ENCODE assay signal across 8 cellular contexts in genomic region chr1:36224537-36225297, GRCh38. TPM values are rescaled to one million over a fixed set of nuclear protein-coding genes. Genes with fewer than 3 reads are reported as not detected.
DNase-seq lines count a peak whose midpoint lies in the region; ATAC-seq, FAIRE-seq and TF ChIP-seq lines count a peak whose summit lies in the region.

No MANE protein-coding gene starts in this region.

- no peaks in the 10 kb centered on the region for H3K27me3 ChIP-seq in pancreas

- H3K9me3 Mint-ChIP-seq in activated T-helper 2 cell treated with anti-CD3 and anti-CD28 coated beads, Interferon-gamma antibody, Interleukin-2, Interleukin-4, amounts not matched to agents 10 μg/mL and 5 μg/mL and 100 μg/mL, durations not matched to agents 14 hours and 24 hours and 36 hours = no peaks in the 10 kb centered on the region

- no peaks in the 10 kb centered on the region for H3K27me3 Mint-ChIP-seq in activated T-helper 2 cell treated with anti-CD3 and anti-CD28 coated beads, Interferon-gamma antibody, Interleukin-2, Interleukin-4, amounts not matched to agents 10 μg/mL and 5 μg/mL and 100 μg/mL, durations not matched to agents 14 hours and 24 hours and 36 hours (ENCODE audit: low read depth)

- H3K36me3 ChIP-seq in pancreas = peaks cover 0 to under 1% (median 0%) of the 10 kb centered on the region in 3 donors

- intact Hi-C loops in activated T-helper 2 cell treated with anti-CD3 and anti-CD28 coated beads, Interferon-gamma antibody, Interleukin-2, Interleukin-4, amounts not matched to agents 10 μg/mL and 5 μg/mL and 100 μg/mL, durations not matched to agents 14 hours and 24 hours and 36 hours (cut with micrococcal nuclease) = loop anchor here (1.0 to 5.0 kb wide), 7 partner anchors 37 to 292 kb away; partner anchors contain the start of genes AGO3, SH3D21 and TRAPPC3
- intact Hi-C loops in pancreas (cut with DNase I) = no loop called here

- peak; percentile 91 for DNase-seq in EL
- peak; percentile 78 for DNase-seq in HK-2 (ENCODE audit: unreplicated experiment)
- peak; percentile 81 for DNase-seq in NCI-H526 treated with DMSO at 0.1 percent for 48 hours (lab: John Stamatoyannopoulos, UW)
- no peak for DNase-seq in activated T-helper 2 cell treated with anti-CD3 and anti-CD28 coated beads, Interferon-gamma antibody, Interleukin-2, Interleukin-4, amounts not matched to agents 10 μg/mL and 5 μg/mL and 100 μg/mL, durations not matched to agents 14 hours and 24 hours and 36 hours (ENCODE audit: low spot score)
- DNase-seq in glomerular endothelial cell (ENCODE audit: extremely low read depth, low read depth, low spot score) = peak; percentile 58
- DNase-seq in pancreas = peak in 4 of 6 donors; percentile 77 to 90 (median 82)
- DNase-seq in NAMALWA (ENCODE audit: low spot score) = no peak

- peak overlapping the region; percentile 70 to 82 (median 72) for H3K4me3 ChIP-seq in pancreas

- FAIRE-seq in pancreas (lab: Jason Lieb, UNC) = no peak

- H3K4me1 Mint-ChIP-seq in activated T-helper 2 cell treated with anti-CD3 and anti-CD28 coated beads, Interferon-gamma antibody, Interleukin-2, Interleukin-4, amounts not matched to agents 10 μg/mL and 5 μg/mL and 100 μg/mL, durations not matched to agents 14 hours and 24 hours and 36 hours (ENCODE audit: low read depth) = peaks cover 24% of the 10 kb centered on the region

- H3K27ac ChIP-seq in pancreas = peak overlapping the region; percentile 76 to 96 (median 92)

- 0 to 1% methylated on average over 27 to 29 of the region's 29 CpGs for WGBS in pancreas, 2 donors

- H3K27ac Mint-ChIP-seq in activated T-helper 2 cell treated with anti-CD3 and anti-CD28 coated beads, Interferon-gamma antibody, Interleukin-2, Interleukin-4, amounts not matched to agents 10 μg/mL and 5 μg/mL and 100 μg/mL, durations not matched to agents 14 hours and 24 hours and 36 hours = peak overlapping the region; percentile 100

- peak in 1 of 4 donors; percentile 16 for TF ChIP-seq CTCF in pancreas (IDR thresholded peaks at IDR 0.05)

- peaks cover 36% of the 10 kb centered on the region for H3K36me3 Mint-ChIP-seq in activated T-helper 2 cell treated with anti-CD3 and anti-CD28 coated beads, Interferon-gamma antibody, Interleukin-2, Interleukin-4, amounts not matched to agents 10 μg/mL and 5 μg/mL and 100 μg/mL, durations not matched to agents 14 hours and 24 hours and 36 hours (ENCODE audit: low read depth)

- ATAC-seq in GM21423 (IDR thresholded peaks at IDR 0.05; ENCODE audit: unreplicated experiment) (peak; percentile 45), pancreas (peak; percentile 64 to 81 (median 74))

- H3K4me3 Mint-ChIP-seq in activated T-helper 2 cell treated with anti-CD3 and anti-CD28 coated beads, Interferon-gamma antibody, Interleukin-2, Interleukin-4, amounts not matched to agents 10 μg/mL and 5 μg/mL and 100 μg/mL, durations not matched to agents 14 hours and 24 hours and 36 hours (ENCODE audit: low read depth) = peak overlapping the region; percentile 96

- no peaks in the 10 kb centered on the region for H3K9me3 ChIP-seq in pancreas

- H3K4me1 ChIP-seq in pancreas = peaks cover 12 to 25% (median 22%) of the 10 kb centered on the region in 3 donors

RNA-seq across cellular contexts. Expression of gene THRAP3, which starts 0.5 kb away (rescaled TPM):
- total RNA-seq in activated T-helper 2 cell treated with anti-CD3 and anti-CD28 coated beads, Interferon-gamma antibody, Interleukin-2, Interleukin-4, amounts not matched to agents 10 μg/mL and 5 μg/mL and 100 μg/mL, durations not matched to agents 14 hours and 24 hours and 36 hours = 159 and 164 TPM in 2 replicates
- total RNA-seq in glomerular endothelial cell (84.9 and 105 TPM in 2 replicates), pancreas (10 to 100 TPM; 24.0 to 54.7 (median 34.8) TPM)
- 10 to 100 TPM; 17.0 to 27.5 TPM for polyA plus RNA-seq in pancreas

Comparison
In these comparisons a context has a peak if more than half of its experiments do, and no peak if none do; other contexts are left out.
1. DNase-seq: peak in EL (single experiment), HK-2 (single experiment), NCI-H526 treated with DMSO at 0.1 percent for 48 hours (single experiment), glomerular endothelial cell (single experiment) and pancreas (4 of 6); none in activated T-helper 2 cell treated with anti-CD3 and anti-CD28 coated beads, Interferon-gamma antibody, Interleukin-2, Interleukin-4, amounts not matched to agents 10 μg/mL and 5 μg/mL and 100 μg/mL, durations not matched to agents 14 hours and 24 hours and 36 hours (single experiment) and NAMALWA (single experiment).